Comparison of ENCODE assay signal across 20 cellular contexts in the genomic region with DNA sequence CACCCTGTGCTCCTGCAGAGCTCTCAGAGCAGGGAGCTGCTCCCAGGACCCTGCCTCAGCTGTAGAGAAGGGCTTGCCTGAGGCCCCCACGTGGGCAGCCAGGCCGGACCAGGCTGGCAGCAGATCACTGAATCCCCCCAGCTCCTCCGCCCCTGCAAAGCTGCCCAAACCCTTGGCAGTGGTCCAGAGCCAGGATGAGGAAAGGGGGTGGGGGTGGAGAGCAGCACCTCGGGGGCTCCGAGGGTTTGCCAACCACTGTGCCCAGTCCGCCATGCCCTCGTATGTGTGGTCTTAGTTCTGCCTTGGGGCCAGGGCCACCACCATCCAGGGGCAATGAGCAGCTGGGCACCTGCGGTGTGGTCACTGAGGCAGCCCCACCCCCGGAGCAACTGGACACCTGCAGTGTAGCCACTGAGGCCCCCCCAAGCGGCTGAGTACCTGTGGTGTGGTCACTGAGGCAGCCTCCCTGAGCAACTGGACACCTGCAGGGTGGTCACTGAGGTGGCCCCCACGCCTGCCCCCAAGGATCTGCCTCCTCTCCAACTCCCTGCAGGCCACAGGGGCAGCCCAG.
DNase-seq lines count a peak whose midpoint lies in the region; ATAC-seq and TF ChIP-seq lines count a peak whose summit lies in the region.
"Had no signal": no experiment of that assay in that cellular context is flagged by ENCODE, and none has a peak within 500 bp of the region (broad histone marks: within the 10 kb centered on the region; RNA-seq: fewer than 3 reads in every experiment).

No MANE protein-coding gene starts in this region.

- TF ChIP-seq CTCF in RWPE2 (IDR thresholded peaks at IDR 0.05; ENCODE audit: poor library complexity, severe bottlenecking) (no peak), lower lobe of right lung (IDR thresholded peaks at IDR 0.05) (no peak), spleen (IDR thresholded peaks at IDR 0.05 in 8 of 11, conservative IDR thresholded peaks at IDR 0.05 in 3 of 11) (no peak)

- H3K27me3 ChIP-seq in BLaER1 (no peaks in the 10 kb centered on the region), RWPE2 (ENCODE audit: insufficient read depth, poor library complexity, severe bottlenecking) (no peaks in the 10 kb centered on the region), lower lobe of right lung (ENCODE audit: low read depth) (no peaks in the 10 kb centered on the region), spleen (replicated peaks in 1 of 7) (peaks cover 0 to 14% (median 0%) of the 10 kb centered on the region in 7 donors)
- H3K27me3 ChIP-seq: BE2C had no signal

- no peak for TF ChIP-seq POLR2A in spleen (IDR thresholded peaks at IDR 0.05)

- H4K20me1 ChIP-seq in BLaER1, result no peaks in the 10 kb centered on the region

- H3K9ac ChIP-seq in BLaER1, result peak overlapping the region; percentile 52; the same call in 1 of the 2 replicates
- H3K9ac ChIP-seq: GM23248 had no signal

- peak overlapping the region; percentile 95 for H3K4me2 ChIP-seq in BLaER1
- H3K4me2 ChIP-seq: A549 had no signal

- peak overlapping the region; percentile 80 for H3K27ac ChIP-seq in BLaER1
- H3K27ac ChIP-seq in RWPE2 (ENCODE audit: poor library complexity, severe bottlenecking), result no peak overlapping the region
- no peak overlapping the region for H3K27ac ChIP-seq in lower lobe of right lung
- no peak overlapping the region for H3K27ac ChIP-seq in spleen
- H3K27ac ChIP-seq: A549, C4-2B, GM23248 had no signal

- H3K36me3 ChIP-seq in BLaER1 (peaks cover 19% of the 10 kb centered on the region), RWPE2 (ENCODE audit: low read depth) (no peaks in the 10 kb centered on the region), lower lobe of right lung (no peaks in the 10 kb centered on the region), spleen (no peaks in the 10 kb centered on the region)
- H3K36me3 ChIP-seq: BE2C had no signal

- intact Hi-C loops in lower lobe of right lung (cut with DNase I), result no loop called here
- intact Hi-C loops in spleen (cut with DNase I; ENCODE audit: low total_unique reads), result no loop called here

- ATAC-seq in RWPE2 (ENCODE audit: low read depth) (no peak), lower lobe of right lung (no peak), GM21825 (IDR thresholded peaks at IDR 0.05; ENCODE audit: unreplicated experiment) (no peak)
- ATAC-seq: A549; CD8-positive, alpha-beta T cell had no signal

- peaks cover 100% of the 10 kb centered on the region for H3K4me1 ChIP-seq in BLaER1
- H3K4me1 ChIP-seq in RWPE2 (ENCODE audit: insufficient read depth, poor library complexity, severe bottlenecking), result no peaks in the 10 kb centered on the region
- no peaks in the 10 kb centered on the region for H3K4me1 ChIP-seq in lower lobe of right lung
- no peaks in the 10 kb centered on the region for H3K4me1 ChIP-seq in spleen
- H3K4me1 ChIP-seq: A549, BE2C, Caco-2 had no signal

- peak overlapping the region; percentile 12; the same call in 1 of the 2 replicates for H3K4me3 ChIP-seq in BLaER1
- no peak overlapping the region for H3K4me3 ChIP-seq in RWPE2 (ENCODE audit: severe bottlenecking)
- no peak overlapping the region for H3K4me3 ChIP-seq in lower lobe of right lung
- no peak overlapping the region for H3K4me3 ChIP-seq in spleen
- H3K4me3 ChIP-seq: A549, GM23248 had no signal

- H3K9me3 ChIP-seq in BLaER1 (no peaks in the 10 kb centered on the region), RWPE2 (ENCODE audit: severe bottlenecking) (no peaks in the 10 kb centered on the region), lower lobe of right lung (no peaks in the 10 kb centered on the region), spleen (no peaks in the 10 kb centered on the region)
- H3K9me3 ChIP-seq: A549, BE2C, Caco-2 had no signal

- 60 to 86% (median 79%) methylated on average over 2 to 11 of the region's 11 CpGs for WGBS in spleen, 5 donors

- DNase-seq in RWPE2 (ENCODE audit: low spot score) (peak; percentile 37), lower lobe of right lung (peak; percentile 33), spleen (peak; percentile 71), activated gamma-delta T cell (lab: John Stamatoyannopoulos, UW) (no peak), NK-92 (lab: John Stamatoyannopoulos, UW; ENCODE audit: unreplicated experiment) (no peak)
- DNase-seq: 8988T; ACHN; AML-193; BE2C; Caco-2; CD4-positive, CD25-positive, alpha-beta regulatory T cell; CD8-positive, alpha-beta T cell; DMS153; DND-41; GM23248; HCEC 1CT had no signal

Comparison
In these comparisons a context has a peak if more than half of its experiments do, and no peak if none do; other contexts are left out.
1. DNase-seq: peak in RWPE2 (single experiment), lower lobe of right lung (single experiment) and spleen (single experiment); none in activated gamma-delta T cell (single experiment) and NK-92 (single experiment).